12 cellular contexts compared by ENCODE assay signal in the genomic region with DNA sequence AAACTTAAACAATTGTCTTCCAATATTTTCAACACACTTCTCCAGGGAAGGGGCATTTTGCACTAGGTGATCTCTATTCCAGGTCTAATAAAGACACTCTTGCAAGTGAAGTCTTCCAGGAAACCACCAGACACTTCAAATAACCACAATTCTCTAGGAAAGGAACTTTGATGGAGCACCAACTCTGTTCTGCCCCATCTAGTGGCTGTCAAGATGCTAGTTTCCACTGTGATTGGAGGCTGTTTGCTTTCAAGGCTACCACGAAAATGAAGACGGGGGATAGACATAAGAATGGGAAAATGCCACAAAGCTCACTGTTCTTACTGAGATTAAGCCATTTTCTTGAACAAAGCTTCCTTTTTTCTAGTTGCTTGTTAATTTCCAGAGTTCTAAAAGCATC.
DNase-seq lines count a peak whose midpoint lies in the region; TF ChIP-seq lines count a peak whose summit lies in the region.
"Had no signal": no experiment of that assay in that cellular context is flagged by ENCODE, and none has a peak within 500 bp of the region (broad histone marks: within the 10 kb centered on the region; RNA-seq: fewer than 3 reads in every experiment).

No MANE protein-coding gene starts in this region.

- DNase-seq in AG08395 (ENCODE audit: low spot score) (peak; percentile 10), HT-29 (ENCODE audit: low spot score) (peak; percentile 12), astrocyte of the cerebellum (ENCODE audit: low read depth) (peak; percentile 5), left kidney (ENCODE audit: low read depth, low spot score) (peak; percentile 25), NK-92 (lab: John Stamatoyannopoulos, UW; ENCODE audit: unreplicated experiment) (no peak), cortex of kidney (lab: John Stamatoyannopoulos, UW) (no peak)
- DNase-seq in activated CD8-positive, alpha-beta memory T cell treated with anti-CD3 and anti-CD28 coated beads for 24 hours: no peak
- DNase-seq in activated CD4-positive, alpha-beta T cell treated with anti-CD3 and anti-CD28 coated beads for 4 hours: no peak
- DNase-seq: activated CD4-positive, alpha-beta T cell treated with anti-CD3 and anti-CD28 coated beads for 1 hour; activated effector memory CD4-positive, alpha-beta T cell treated with Interleukin-2 at 50 U/mL for 16 hours; NCI-H2227 treated with DMSO at 0.1 percent for 48 hours; SHP77 treated with DMSO at 0.1 percent for 48 hours had no signal

- no peak overlapping the region for H3K4me3 ChIP-seq in astrocyte of the cerebellum (ENCODE audit: low read depth, low read length)

- TF ChIP-seq CTCF in astrocyte of the cerebellum (IDR thresholded peaks at IDR 0.05; ENCODE audit: low read depth, low read length, missing control alignments): peak; percentile 47

- in situ Hi-C loops in astrocyte of the cerebellum (cut with HindIII; ENCODE audit: low sequenced_read_pairs): no loop called here

Comparison
In these comparisons a context has a peak if more than half of its experiments do, and no peak if none do; other contexts are left out.
1. DNase-seq: peak in AG08395 (single experiment), HT-29 (single experiment), astrocyte of the cerebellum (single experiment) and left kidney (single experiment); none in activated CD8-positive, alpha-beta memory T cell treated with anti-CD3 and anti-CD28 coated beads for 24 hours (single experiment), NK-92 (single experiment), cortex of kidney (single experiment) and activated CD4-positive, alpha-beta T cell treated with anti-CD3 and anti-CD28 coated beads for 4 hours (0 of 2).